ENCODE assay signal across 1 cellular context in genomic region chr5:154895606-154896561, GRCh38.
TF ChIP-seq lines count a peak whose summit lies in the region.

No MANE protein-coding gene starts in this region.

TF ChIP-seq in HepG2, 621 proteins besides CTCF, POLR2A, EP300 and RAD21:
- TF ChIP-seq, protein P1, sequence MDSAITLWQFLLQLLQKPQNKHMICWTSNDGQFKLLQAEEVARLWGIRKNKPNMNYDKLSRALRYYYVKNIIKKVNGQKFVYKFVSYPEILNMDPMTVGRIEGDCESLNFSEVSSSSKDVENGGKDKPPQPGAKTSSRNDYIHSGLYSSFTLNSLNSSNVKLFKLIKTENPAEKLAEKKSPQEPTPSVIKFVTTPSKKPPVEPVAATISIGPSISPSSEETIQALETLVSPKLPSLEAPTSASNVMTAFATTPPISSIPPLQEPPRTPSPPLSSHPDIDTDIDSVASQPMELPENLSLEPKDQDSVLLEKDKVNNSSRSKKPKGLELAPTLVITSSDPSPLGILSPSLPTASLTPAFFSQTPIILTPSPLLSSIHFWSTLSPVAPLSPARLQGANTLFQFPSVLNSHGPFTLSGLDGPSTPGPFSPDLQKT (CRISPR knock-in tag; IDR thresholded peaks at IDR 0.05; ENCODE audit: borderline replicate concordance) = no peak
- TF ChIP-seq ZNF17 (CRISPR knock-in tag; IDR thresholded peaks at IDR 0.05) (no peak), TSC22D2 (CRISPR knock-in tag; IDR thresholded peaks at IDR 0.05; ENCODE audit: borderline replicate concordance) (no peak), ZBTB21 (CRISPR knock-in tag; IDR thresholded peaks at IDR 0.05) (no peak), JUND (CRISPR knock-in tag; IDR thresholded peaks at IDR 0.05) (no peak)
- TF ChIP-seq, protein P2, sequence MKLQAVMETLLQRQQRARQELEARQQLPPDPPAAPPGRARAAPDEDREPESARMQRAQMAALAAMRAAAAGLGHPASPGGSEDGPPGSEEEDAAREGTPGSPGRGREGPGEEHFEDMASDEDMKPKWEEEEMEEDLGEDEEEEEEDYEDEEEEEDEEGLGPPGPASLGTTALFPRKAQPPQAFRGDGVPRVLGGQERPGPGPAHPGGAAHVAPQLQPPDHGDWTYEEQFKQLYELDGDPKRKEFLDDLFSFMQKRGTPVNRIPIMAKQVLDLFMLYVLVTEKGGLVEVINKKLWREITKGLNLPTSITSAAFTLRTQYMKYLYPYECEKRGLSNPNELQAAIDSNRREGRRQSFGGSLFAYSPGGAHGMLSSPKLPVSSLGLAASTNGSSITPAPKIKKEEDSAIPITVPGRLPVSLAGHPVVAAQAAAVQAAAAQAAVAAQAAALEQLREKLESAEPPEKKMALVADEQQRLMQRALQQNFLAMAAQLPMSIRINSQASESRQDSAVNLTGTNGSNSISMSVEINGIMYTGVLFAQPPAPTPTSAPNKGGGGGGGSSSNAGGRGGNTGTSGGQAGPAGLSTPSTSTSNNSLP (IDR thresholded peaks at IDR 0.05; ENCODE audit: low read depth, low read length) = no peak
